20 cellular contexts compared by ENCODE assay signal in genomic region chr9:127749090-127749787, GRCh38. TPM values are rescaled to one million over a fixed set of nuclear protein-coding genes. Genes with fewer than 3 reads are reported as not detected.
DNase-seq lines count a peak whose midpoint lies in the region; ATAC-seq, FAIRE-seq and TF ChIP-seq lines count a peak whose summit lies in the region.
"Had no signal": no experiment of that assay in that cellular context is flagged by ENCODE, and none has a peak within 500 bp of the region (broad histone marks: within the 10 kb centered on the region; RNA-seq: fewer than 3 reads in every experiment).

No MANE protein-coding gene starts in this region.

- WGBS in K562 (ENCODE audit: insufficient coverage, low coverage, missing lambda C conversion rate): 9% methylated on average over 25 of the region's 26 CpGs
- 76% methylated on average over 20 of the region's 26 CpGs for WGBS in SK-N-SH (ENCODE audit: low lambda C conversion rate)

- H3K36me3 ChIP-seq in K562 (ENCODE audit: control insufficient read depth, insufficient read depth, low read length) (no peaks in the 10 kb centered on the region), osteoblast (ENCODE audit: insufficient read depth, low read length) (no peaks in the 10 kb centered on the region), SK-N-SH (replicated peaks in 1 of 2; ENCODE audit: control insufficient read depth in 1 of 2, insufficient read depth in 2 of 2, low read length in 1 of 2) (no peaks in the 10 kb centered on the region)

- peaks cover 0 to 70% (median 7%) of the 10 kb centered on the region in 3 donors for H3K36me3 Mint-ChIP-seq in naive thymus-derived CD8-positive, alpha-beta T cell

- FAIRE-seq in K562 (lab: Jason Lieb, UNC): no peak
- FAIRE-seq: A204.1, H1 had no signal

- BruUV-seq in K562 (replicated peaks; lab: Mats Ljungman, UMichigan): no TSS peak

- peaks cover 0 to 24% of the 10 kb centered on the region in 2 experiments; a peak in 2 of 5 replicates for H3K4me1 ChIP-seq in K562 (replicated peaks in 1 of 2; ENCODE audit: control insufficient read depth in 2 of 2, insufficient read depth in 2 of 2, low read length in 2 of 2)
- H3K4me1 ChIP-seq in osteoblast (ENCODE audit: insufficient read depth, low read length): no peaks in the 10 kb centered on the region
- H3K4me1 ChIP-seq in SK-N-SH (ENCODE audit: control insufficient read depth in 1 of 2, insufficient read depth in 2 of 2, low read depth in 1 of 2, low read length in 1 of 2): peaks cover 0 to 15% of the 10 kb centered on the region in 2 experiments; a peak in 1 of 4 replicates
- H3K4me1 ChIP-seq: BE2C had no signal

- ATAC-seq in K562 (no peak), GM19324 (IDR thresholded peaks at IDR 0.05; ENCODE audit: low FRiP score, unreplicated experiment) (no peak)
- ATAC-seq in naive thymus-derived CD8-positive, alpha-beta T cell: no peak

- TF ChIP-seq CTCF in HL-60 (IDR thresholded peaks at IDR 0.05; ENCODE audit: insufficient read depth, low read length) (no peak), K562 (IDR thresholded peaks at IDR 0.05 in 2 of 3, conservative IDR thresholded peaks at IDR 0.05 in 1 of 3; ENCODE audit: insufficient read depth in 2 of 3, low read depth in 1 of 3, low read length in 3 of 3) (no peak), osteoblast (IDR thresholded peaks at IDR 0.05; ENCODE audit: extremely low read depth, low read depth, low read length) (no peak), SK-N-SH (IDR thresholded peaks at IDR 0.05) (no peak)

- no peaks in the 10 kb centered on the region for H3K27me3 Mint-ChIP-seq in naive thymus-derived CD8-positive, alpha-beta T cell
- H3K27me3 Mint-ChIP-seq: CD4-positive, alpha-beta T cell; IgD-negative memory B cell had no signal

- H3K27ac ChIP-seq in HL-60 (replicated peaks) (peak overlapping the region; percentile 44), K562 (ENCODE audit: extremely low read depth, low read depth, low read length) (no peak overlapping the region), osteoblast (ENCODE audit: low read depth, low read length) (no peak overlapping the region), SK-N-SH (ENCODE audit: low read depth in 2 of 2, low read length in 1 of 2) (no peak overlapping the region)

- peaks cover 23% of the 10 kb centered on the region for H4K20me1 ChIP-seq in K562 (replicated peaks; ENCODE audit: control insufficient read depth, insufficient read depth, low read length)
- H4K20me1 ChIP-seq in osteoblast (ENCODE audit: insufficient read depth, low read length): no peaks in the 10 kb centered on the region
- no peaks in the 10 kb centered on the region for H4K20me1 ChIP-seq in SK-N-SH (ENCODE audit: insufficient read depth)

- CTCF ChIA-PET in K562 (lab: Yijun Ruan, JAX; ENCODE audit: low intra/inter-chr PET ratio) (no interaction called here), SK-N-SH (lab: Yijun Ruan, JAX) (interaction anchor here (0.6 kb wide), 1 partner anchor 15 kb away, joined by 3 read pairs; no protein-coding TSS in a partner anchor)

- H2AFZ ChIP-seq in K562 (ENCODE audit: low read depth, low read length): no peak overlapping the region
- H2AFZ ChIP-seq in osteoblast (ENCODE audit: low read length): no peak overlapping the region
- H2AFZ ChIP-seq in SK-N-SH (ENCODE audit: low read depth): no peak overlapping the region

- in situ Hi-C loops in K562 (cut with MboI): no loop called here

- H3K4me1 Mint-ChIP-seq in naive thymus-derived CD8-positive, alpha-beta T cell: peaks cover 18 to 56% (median 33%) of the 10 kb centered on the region in 4 donors

- H3K79me2 ChIP-seq in K562 (ENCODE audit: control insufficient read depth, insufficient read depth, low read length): no peaks in the 10 kb centered on the region
- H3K79me2 ChIP-seq in osteoblast (ENCODE audit: insufficient read depth, low read length): no peaks in the 10 kb centered on the region
- no peaks in the 10 kb centered on the region for H3K79me2 ChIP-seq in SK-N-SH (ENCODE audit: insufficient read depth)

- peak overlapping the region in 6 of 10 donors; percentile 29 to 96 (median 62) for H3K27ac Mint-ChIP-seq in naive thymus-derived CD8-positive, alpha-beta T cell
- H3K27ac Mint-ChIP-seq: CD4-positive, alpha-beta T cell; H9; IgD-negative memory B cell had no signal

- H3K9me1 ChIP-seq in K562 (ENCODE audit: control insufficient read depth, insufficient read depth, low read length): no peaks in the 10 kb centered on the region

- no peak for TF ChIP-seq POLR2A in K562 (conservative IDR thresholded peaks at IDR 0.05)

- H3K4me3 ChIP-seq in HL-60 (replicated peaks; ENCODE audit: insufficient read depth, low read length): no peak overlapping the region
- no peak overlapping the region for H3K4me3 ChIP-seq in K562
- no peak overlapping the region for H3K4me3 ChIP-seq in osteoblast (ENCODE audit: insufficient read depth, low read length)
- no peak overlapping the region for H3K4me3 ChIP-seq in SK-N-SH (ENCODE audit: low read depth in 2 of 2, low read length in 1 of 2)

- TF ChIP-seq RAD21 in K562 (CRISPR knock-in tag; conservative IDR thresholded peaks at IDR 0.05 in 1 of 2, IDR thresholded peaks at IDR 0.05 in 1 of 2) (no peak), SK-N-SH (IDR thresholded peaks at IDR 0.05; ENCODE audit: low read length) (no peak)

- H3K9me2 ChIP-seq in SK-N-SH: no peaks in the 10 kb centered on the region

- no peaks in the 10 kb centered on the region for H3K9me3 Mint-ChIP-seq in naive thymus-derived CD8-positive, alpha-beta T cell
- H3K9me3 Mint-ChIP-seq: CD4-positive, alpha-beta T cell; H9; IgD-negative memory B cell had no signal

- H3F3A ChIP-seq in SK-N-SH (replicated peaks; ENCODE audit: insufficient read depth): no peaks in the 10 kb centered on the region

- intact Hi-C loops in K562 (cut with micrococcal nuclease): no loop called here

- H3K9ac ChIP-seq in K562 (ENCODE audit: insufficient read depth in 1 of 2, low read depth in 2 of 2, low read length in 2 of 2): peak overlapping the region in 1 of 2 experiments; percentile 43; a peak in 2 of 4 replicates
- H3K9ac ChIP-seq in SK-N-SH: no peak overlapping the region

- H3K9me3 ChIP-seq in K562 (replicated peaks; ENCODE audit: control insufficient read depth, insufficient read depth, low read depth, low read length) (no peaks in the 10 kb centered on the region), osteoblast (ENCODE audit: low read depth, low read length) (no peaks in the 10 kb centered on the region), SK-N-SH (no peaks in the 10 kb centered on the region)
- H3K9me3 ChIP-seq: BE2C had no signal

- H3K4me2 ChIP-seq in K562 (ENCODE audit: insufficient read depth, low read length) (no peak overlapping the region), osteoblast (ENCODE audit: insufficient read depth, low read length) (no peak overlapping the region), SK-N-SH (no peak overlapping the region)

- H3K4me3 Mint-ChIP-seq in naive thymus-derived CD8-positive, alpha-beta T cell: no peak overlapping the region
- H3K4me3 Mint-ChIP-seq: CD4-positive, alpha-beta T cell; H9; IgD-negative memory B cell had no signal

- TF ChIP-seq EP300 in K562 (IDR thresholded peaks at IDR 0.05; ENCODE audit: low read length): no peak
- TF ChIP-seq EP300 in SK-N-SH (IDR thresholded peaks at IDR 0.05; ENCODE audit: borderline replicate concordance in 1 of 2, low read depth in 1 of 2, low read length in 1 of 2): no peak

- DNase-seq in HL-60 (ENCODE audit: low read depth in 1 of 2, low spot score in 1 of 2) (peak; percentile 66 to 94), K562 (ENCODE audit: extremely low read depth in 1 of 4, low spot score in 3 of 4) (no peak), osteoblast (ENCODE audit: insufficient read length, low spot score, missing footprints) (peak; percentile 47), KG1 (lab: John Stamatoyannopoulos, UW) (no peak), SK-N-SH (no peak)
- no peak for DNase-seq in naive thymus-derived CD8-positive, alpha-beta T cell
- DNase-seq: ACHN; BE2C; C1 segment of cervical spinal cord; CD4-positive, alpha-beta T cell; DMS153; DMS79; GF-D8; H9 had no signal

- H3K27me3 ChIP-seq in HL-60 (ENCODE audit: insufficient read depth, poor library complexity, severe bottlenecking): no peaks in the 10 kb centered on the region
- H3K27me3 ChIP-seq in K562 (ENCODE audit: control insufficient read depth in 2 of 2, insufficient read depth in 2 of 2, low read length in 2 of 2): peaks cover 9 to 54% of the 10 kb centered on the region in 2 experiments; a peak in 3 of 5 replicates
- H3K27me3 ChIP-seq in osteoblast (ENCODE audit: insufficient read depth, low read length): peaks cover 16% of the 10 kb centered on the region
- H3K27me3 ChIP-seq in SK-N-SH (ENCODE audit: insufficient read depth): peaks cover 8% of the 10 kb centered on the region; the same call in 1 of the 2 replicates
- H3K27me3 ChIP-seq: BE2C had no signal

- POLR2A ChIA-PET in K562 (lab: Yijun Ruan, JAX): no interaction called here
- POLR2A ChIA-PET in naive thymus-derived CD8-positive, alpha-beta T cell (lab: Charles Lee): interaction anchor here (2.7 to 6.5 kb wide), 2 partner anchors 19 to 31 kb away, joined by 11 to 66 read pairs; partner anchors contain the start of gene SH2D3C
- POLR2A ChIA-PET in SK-N-SH (lab: Yijun Ruan, JAX): no interaction called here

RNA-seq across cellular contexts. Expression of gene TOR2A, which starts 14.1 kb away (rescaled TPM):
- 7.9 and 25.4 TPM in 2 replicates for total RNA-seq in K562 (2011; cell fraction: chromatin; rRNA removed; ENCODE audit: low replicate concordance)
- total RNA-seq in K562 (2011; cell fraction: nucleolus; rRNA removed): 33.0 and 44.0 TPM in 2 replicates
- 22.6 and 27.5 TPM in 2 replicates for total RNA-seq in K562 (2011; cell fraction: nucleoplasm; rRNA removed)
- total RNA-seq in K562 (2014; rRNA removed): 21.3 and 23.5 TPM in 2 replicates
- total RNA-seq in K562 (2014; rRNA removed; fragmentation: Illumina TruSeq; extraction: Trizol): 3.0 and 3.7 TPM in 2 replicates
- total RNA-seq in K562 (2015; rRNA removed; fragmentation: Illumina TruSeq; extraction: Trizol): 11.1 and 12.0 TPM in 2 replicates
- 25.9 and 28.3 TPM in 2 replicates for total RNA-seq in K562 (2021)
- polyA plus RNA-seq in K562 (2011; rRNA removed): 8.4 and 15.0 TPM in 2 replicates
- 20.5 and 35.0 TPM in 2 replicates for polyA plus RNA-seq in K562 (2011; cell fraction: cytosol; rRNA removed)
- polyA plus RNA-seq in K562 (2011; cell fraction: nucleus; rRNA removed): 34.3 and 45.7 TPM in 2 replicates
- polyA plus RNA-seq in K562 (2012): 20.6 and 50.6 TPM in 2 replicates
- 15.7 and 22.6 TPM in 2 replicates for polyA plus RNA-seq in K562 (2014; fragmentation: Illumina TruSeq; extraction: Trizol)
- polyA plus RNA-seq in K562 (2014; fragmentation: Nextera tagmentation; extraction: Ambion mirVana): 1 to 10 TPM in 1 of 2 experiments, under 1 TPM in 1; 0.80 to 1.1 TPM
- polyA plus RNA-seq in K562 (2014; rRNA removed): 22.5 and 27.2 TPM in 2 replicates
- 2.8 and 3.6 TPM in 2 replicates for polyA minus RNA-seq in K562 (2011; rRNA and poly(A)+ RNA removed)
- 11.3 and 18.2 TPM in 2 replicates for polyA minus RNA-seq in K562 (2011; cell fraction: cytosol; rRNA and poly(A)+ RNA removed)
- 12.5 and 19.1 TPM in 2 replicates for polyA minus RNA-seq in K562 (2011; cell fraction: nucleus; rRNA and poly(A)+ RNA removed)
- total RNA-seq in naive thymus-derived CD8-positive, alpha-beta T cell: 10 to 100 TPM in 1 of 2 experiments, 1 to 10 TPM in 1; 9.8 to 13.9 TPM
- 10 to 100 TPM; 18.1 to 24.7 (median 23.5) TPM for polyA plus RNA-seq in naive thymus-derived CD8-positive, alpha-beta T cell
- total RNA-seq in osteoblast: 3.8 and 4.7 TPM in 2 replicates
- 11.9 and 17.2 TPM in 2 replicates for polyA plus RNA-seq in SK-N-SH (2012; rRNA removed)
- 6.0 and 11.0 TPM in 2 replicates for polyA plus RNA-seq in SK-N-SH (2012; cell fraction: cytosol; rRNA removed)
- polyA plus RNA-seq in SK-N-SH (2012; cell fraction: nucleus; rRNA removed): 18.8 and 19.8 TPM in 2 replicates

RNA-seq across cellular contexts. Expression of gene SH2D3C, which starts 29.2 kb away (rescaled TPM):
- 0.77 and 4.1 TPM in 2 replicates for total RNA-seq in K562 (2011; cell fraction: chromatin; rRNA removed; ENCODE audit: low replicate concordance)
- 0.92 and 1.2 TPM in 2 replicates for total RNA-seq in K562 (2011; cell fraction: nucleolus; rRNA removed)
- 0.88 and 1.3 TPM in 2 replicates for total RNA-seq in K562 (2011; cell fraction: nucleoplasm; rRNA removed)
- 0.29 and 1.2 TPM in 2 replicates for total RNA-seq in K562 (2014; rRNA removed)
- 0.11 and 0.19 TPM in 2 replicates for total RNA-seq in K562 (2014; rRNA removed; fragmentation: Illumina TruSeq; extraction: Trizol)
- total RNA-seq in K562 (2015; rRNA removed; fragmentation: Illumina TruSeq; extraction: Trizol): 0.29 and 0.34 TPM in 2 replicates
- total RNA-seq in K562 (2021): 0.83 and 0.89 TPM in 2 replicates
- polyA plus RNA-seq in K562 (2011; rRNA removed): 0.22 and 1.3 TPM in 2 replicates
- polyA plus RNA-seq in K562 (2011; cell fraction: cytosol; rRNA removed): 0.86 and 1.3 TPM in 2 replicates
- 1.5 TPM in 2 replicates for polyA plus RNA-seq in K562 (2011; cell fraction: nucleus; rRNA removed)
- 1.2 and 2.2 TPM in 2 replicates for polyA plus RNA-seq in K562 (2012)
- polyA plus RNA-seq in K562 (2014; fragmentation: Illumina TruSeq; extraction: Trizol): 0.19 and 0.29 TPM in 2 replicates
- polyA plus RNA-seq in K562 (2014; fragmentation: Nextera tagmentation; extraction: Ambion mirVana): under 1 TPM in 1 of 2 experiments, not detected in 1; 0.03 TPM
- 0.21 and 0.38 TPM in 2 replicates for polyA plus RNA-seq in K562 (2014; rRNA removed)
- polyA minus RNA-seq in K562 (2011; rRNA and poly(A)+ RNA removed): 0.42 and 0.46 TPM in 2 replicates
- polyA minus RNA-seq in K562 (2011; cell fraction: cytosol; rRNA and poly(A)+ RNA removed): 2.4 TPM in 1 of 2 replicates, not detected in the other
- polyA minus RNA-seq in K562 (2011; cell fraction: nucleus; rRNA and poly(A)+ RNA removed): 0.94 and 1.00 TPM in 2 replicates
- total RNA-seq in naive thymus-derived CD8-positive, alpha-beta T cell: 10 to 100 TPM; 42.8 to 45.1 TPM
- 10 to 100 TPM; 13.8 to 50.8 (median 23.5) TPM for polyA plus RNA-seq in naive thymus-derived CD8-positive, alpha-beta T cell
- 0.29 and 0.36 TPM in 2 replicates for total RNA-seq in osteoblast
- 0.15 and 0.52 TPM in 2 replicates for polyA plus RNA-seq in SK-N-SH (2012; rRNA removed)
- polyA plus RNA-seq in SK-N-SH (2012; cell fraction: cytosol; rRNA removed): 0.14 and 0.34 TPM in 2 replicates
- 0.30 and 0.31 TPM in 2 replicates for polyA plus RNA-seq in SK-N-SH (2012; cell fraction: nucleus; rRNA removed)
- total RNA-seq: Daoy, HT1080 had no signal

RNA-seq across cellular contexts. Expression of gene TTC16, which starts 33.4 kb away (rescaled TPM):
- not detected in 2 replicates for total RNA-seq in K562 (2011; cell fraction: chromatin; rRNA removed; ENCODE audit: low replicate concordance)
- not detected in 2 replicates for total RNA-seq in K562 (2011; cell fraction: nucleolus; rRNA removed)
- total RNA-seq in K562 (2011; cell fraction: nucleoplasm; rRNA removed): not detected in 2 replicates
- not detected in 2 replicates for total RNA-seq in K562 (2014; rRNA removed)
- not detected in 2 replicates for total RNA-seq in K562 (2014; rRNA removed; fragmentation: Illumina TruSeq; extraction: Trizol)
- total RNA-seq in K562 (2015; rRNA removed; fragmentation: Illumina TruSeq; extraction: Trizol): not detected in 2 replicates
- not detected in 2 replicates for total RNA-seq in K562 (2021)
- polyA plus RNA-seq in K562 (2011; rRNA removed): not detected in 2 replicates
- polyA plus RNA-seq in K562 (2011; cell fraction: cytosol; rRNA removed): not detected in 2 replicates
- 0.03 and 0.04 TPM in 2 replicates for polyA plus RNA-seq in K562 (2011; cell fraction: nucleus; rRNA removed)
- polyA plus RNA-seq in K562 (2012): not detected in 2 replicates
- not detected in 2 replicates for polyA plus RNA-seq in K562 (2014; fragmentation: Illumina TruSeq; extraction: Trizol)
- not detected for polyA plus RNA-seq in K562 (2014; fragmentation: Nextera tagmentation; extraction: Ambion mirVana)
- polyA plus RNA-seq in K562 (2014; rRNA removed): 0.11 TPM in 1 of 2 replicates, not detected in the other
- polyA minus RNA-seq in K562 (2011; rRNA and poly(A)+ RNA removed): not detected in 2 replicates
- not detected in 2 replicates for polyA minus RNA-seq in K562 (2011; cell fraction: cytosol; rRNA and poly(A)+ RNA removed)
- not detected in 2 replicates for polyA minus RNA-seq in K562 (2011; cell fraction: nucleus; rRNA and poly(A)+ RNA removed)
- 1 to 10 TPM; 7.2 to 8.2 TPM for total RNA-seq in naive thymus-derived CD8-positive, alpha-beta T cell
- 1 to 10 TPM; 1.8 to 4.4 (median 3.0) TPM for polyA plus RNA-seq in naive thymus-derived CD8-positive, alpha-beta T cell
- total RNA-seq in osteoblast: under 0.01 TPM in 1 of 2 replicates, not detected in the other
- 0.03 and 0.05 TPM in 2 replicates for polyA plus RNA-seq in SK-N-SH (2012; rRNA removed)
- 0.01 and 0.03 TPM in 2 replicates for polyA plus RNA-seq in SK-N-SH (2012; cell fraction: cytosol; rRNA removed)
- polyA plus RNA-seq in SK-N-SH (2012; cell fraction: nucleus; rRNA removed): 0.21 and 0.24 TPM in 2 replicates
- total RNA-seq: H1, H9, HT1080 had no signal
- polyA plus RNA-seq: IgD-negative memory B cell had no signal

RNA-seq across cellular contexts. Expression of gene PTRH1, which starts 33.8 kb away (rescaled TPM):
- total RNA-seq in K562 (2011; cell fraction: chromatin; rRNA removed; ENCODE audit: low replicate concordance): 4.6 and 11.9 TPM in 2 replicates
- 19.0 and 19.2 TPM in 2 replicates for total RNA-seq in K562 (2011; cell fraction: nucleolus; rRNA removed)
- 7.1 and 7.3 TPM in 2 replicates for total RNA-seq in K562 (2011; cell fraction: nucleoplasm; rRNA removed)
- total RNA-seq in K562 (2014; rRNA removed) (43.1 and 54.3 TPM in 2 replicates), K562 (2014; rRNA removed; fragmentation: Illumina TruSeq; extraction: Trizol) (1.1 and 1.8 TPM in 2 replicates), K562 (2015; rRNA removed; fragmentation: Illumina TruSeq; extraction: Trizol) (7.4 and 8.0 TPM in 2 replicates), K562 (2021) (21.1 and 21.6 TPM in 2 replicates), osteoblast (12.7 and 16.3 TPM in 2 replicates)
- polyA plus RNA-seq in K562 (2011; rRNA removed) (5.7 and 8.1 TPM in 2 replicates), K562 (2014; fragmentation: Illumina TruSeq; extraction: Trizol) (3.1 and 6.7 TPM in 2 replicates), K562 (2014; fragmentation: Nextera tagmentation; extraction: Ambion mirVana) (1 to 10 TPM in 1 of 2 experiments, under 1 TPM in 1; 0.63 to 1.0 TPM), K562 (2014; rRNA removed) (28.2 and 44.3 TPM in 2 replicates), SK-N-SH (2012; rRNA removed) (41.1 and 42.2 TPM in 2 replicates)
- 12.2 and 34.1 TPM in 2 replicates for polyA plus RNA-seq in K562 (2011; cell fraction: cytosol; rRNA removed)
- 7.6 and 15.8 TPM in 2 replicates for polyA plus RNA-seq in K562 (2011; cell fraction: nucleus; rRNA removed)
- polyA plus RNA-seq in K562 (2012): 12.2 and 19.2 TPM in 2 replicates
- polyA minus RNA-seq in K562 (2011; rRNA and poly(A)+ RNA removed): 1.0 and 1.1 TPM in 2 replicates
- 3.9 and 5.4 TPM in 2 replicates for polyA minus RNA-seq in K562 (2011; cell fraction: cytosol; rRNA and poly(A)+ RNA removed)
- polyA minus RNA-seq in K562 (2011; cell fraction: nucleus; rRNA and poly(A)+ RNA removed): 4.1 and 6.2 TPM in 2 replicates
- total RNA-seq in naive thymus-derived CD8-positive, alpha-beta T cell: 1 to 10 TPM; 8.8 to 8.9 TPM
- polyA plus RNA-seq in naive thymus-derived CD8-positive, alpha-beta T cell: 10 to 100 TPM; 26.2 to 37.7 (median 30.9) TPM
- 22.6 and 29.7 TPM in 2 replicates for polyA plus RNA-seq in SK-N-SH (2012; cell fraction: cytosol; rRNA removed)
- 31.8 and 53.9 TPM in 2 replicates for polyA plus RNA-seq in SK-N-SH (2012; cell fraction: nucleus; rRNA removed)

RNA-seq across cellular contexts. Expression of gene CDK9, which starts 36.6 kb away (rescaled TPM):
- 56.0 and 127 TPM in 2 replicates for total RNA-seq in K562 (2011; cell fraction: chromatin; rRNA removed; ENCODE audit: low replicate concordance)
- total RNA-seq in K562 (2011; cell fraction: nucleolus; rRNA removed): 76.7 and 85.9 TPM in 2 replicates
- total RNA-seq in K562 (2011; cell fraction: nucleoplasm; rRNA removed): 52.5 and 57.5 TPM in 2 replicates
- total RNA-seq in K562 (2014; rRNA removed) (33.0 and 36.7 TPM in 2 replicates), K562 (2014; rRNA removed; fragmentation: Illumina TruSeq; extraction: Trizol) (27.5 and 27.9 TPM in 2 replicates), K562 (2015; rRNA removed; fragmentation: Illumina TruSeq; extraction: Trizol) (28.1 and 29.8 TPM in 2 replicates), K562 (2021) (75.2 and 78.6 TPM in 2 replicates), osteoblast (54.8 and 56.1 TPM in 2 replicates)
- polyA plus RNA-seq in K562 (2011; rRNA removed) (44.6 and 51.9 TPM in 2 replicates), K562 (2014; fragmentation: Illumina TruSeq; extraction: Trizol) (54.1 and 60.5 TPM in 2 replicates), K562 (2014; fragmentation: Nextera tagmentation; extraction: Ambion mirVana) (1 to 10 TPM; 4.2 to 5.0 TPM), K562 (2014; rRNA removed) (34.7 and 42.6 TPM in 2 replicates), SK-N-SH (2012; rRNA removed) (82.7 and 108 TPM in 2 replicates)
- polyA plus RNA-seq in K562 (2011; cell fraction: cytosol; rRNA removed): 44.4 and 58.1 TPM in 2 replicates
- polyA plus RNA-seq in K562 (2011; cell fraction: nucleus; rRNA removed): 121 and 155 TPM in 2 replicates
- polyA plus RNA-seq in K562 (2012): 52.1 and 60.8 TPM in 2 replicates
- polyA minus RNA-seq in K562 (2011; rRNA and poly(A)+ RNA removed): 45.5 and 76.0 TPM in 2 replicates
- polyA minus RNA-seq in K562 (2011; cell fraction: cytosol; rRNA and poly(A)+ RNA removed): 25.9 and 42.3 TPM in 2 replicates
- polyA minus RNA-seq in K562 (2011; cell fraction: nucleus; rRNA and poly(A)+ RNA removed): 31.0 and 33.8 TPM in 2 replicates
- total RNA-seq in naive thymus-derived CD8-positive, alpha-beta T cell: 100 to 1,000 TPM; 142 to 147 TPM
- polyA plus RNA-seq in naive thymus-derived CD8-positive, alpha-beta T cell: 10 to 100 TPM; 28.3 to 62.9 (median 38.9) TPM
- 55.0 and 77.8 TPM in 2 replicates for polyA plus RNA-seq in SK-N-SH (2012; cell fraction: cytosol; rRNA removed)
- polyA plus RNA-seq in SK-N-SH (2012; cell fraction: nucleus; rRNA removed): 210 and 240 TPM in 2 replicates

Comparison
In these comparisons a context has a peak if more than half of its experiments do, and no peak if none do; other contexts are left out.
1. DNase-seq: peak in HL-60 (2 of 2) and osteoblast (single experiment); none in K562 (0 of 4), naive thymus-derived CD8-positive, alpha-beta T cell (0 of 10), KG1 (single experiment) and SK-N-SH (single experiment).
2. RNA of gene SH2D3C, which starts 29.2 kb away (total RNA-seq): 42.8 to 45.1 TPM in naive thymus-derived CD8-positive, alpha-beta T cell; 0.11 to 4.1 TPM in K562 and 0.29 to 0.36 TPM in osteoblast; every median in the first group is over 4 times any median in the second.